ENCODE assay signal across 1 cellular context in the genomic region with DNA sequence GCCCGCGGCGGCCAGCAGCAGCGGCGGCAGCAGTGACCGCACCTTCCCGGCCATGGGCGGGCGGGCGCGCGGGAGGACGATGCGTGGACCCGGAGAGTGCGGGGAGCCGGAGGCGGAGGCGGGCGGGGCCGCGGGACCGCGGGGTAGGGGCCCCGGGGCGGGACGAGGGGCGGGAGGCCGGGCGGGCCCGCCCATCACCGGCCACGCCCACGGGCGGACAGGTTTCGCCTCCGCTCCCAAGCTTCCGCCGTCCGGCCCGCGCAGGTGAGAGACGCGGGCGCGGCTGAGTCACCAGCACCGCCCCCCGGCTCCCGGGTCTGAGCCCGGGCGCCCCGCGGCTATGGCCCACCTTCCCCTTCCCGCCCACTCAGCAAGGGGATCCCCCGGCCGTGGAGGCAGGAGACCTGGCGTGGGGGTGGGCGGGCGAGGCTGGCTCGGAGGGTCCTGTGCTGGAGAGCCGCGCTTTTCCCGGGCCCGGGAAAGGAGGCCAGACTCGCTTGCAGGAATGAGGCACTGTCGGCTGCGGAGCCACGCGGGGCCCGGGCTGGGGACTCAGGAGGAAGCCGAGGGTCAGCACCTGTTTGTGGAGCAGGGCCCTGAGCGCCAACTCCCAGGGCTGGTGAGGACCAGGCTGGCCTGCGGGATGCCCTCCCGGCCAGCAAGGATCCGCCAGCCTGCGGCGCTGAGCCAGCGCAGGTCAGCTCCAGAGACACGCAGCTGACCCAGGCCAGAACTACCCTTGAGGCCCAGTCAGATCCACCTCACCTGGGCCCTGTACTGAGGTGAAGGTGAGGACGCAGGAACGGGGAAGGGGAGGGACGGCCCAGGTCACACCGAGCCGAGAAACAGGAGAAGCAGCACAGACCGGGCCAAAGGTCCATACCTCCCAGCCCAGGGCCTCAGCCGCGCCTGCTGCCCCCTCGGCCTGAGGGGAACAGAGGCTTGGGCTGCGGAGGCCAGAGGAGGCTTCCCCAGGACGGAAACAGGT.
TF ChIP-seq lines count a peak whose summit lies in the region.

A gene (minus strand): TSS at position 118 of the 988 bp plus-strand sequence. CDS start 64 bp downstream, at position 54.

TF ChIP-seq in HepG2, 621 proteins besides CTCF, POLR2A, EP300 and RAD21 (continued from another document and continues in another):
- TF ChIP-seq, protein P1, sequence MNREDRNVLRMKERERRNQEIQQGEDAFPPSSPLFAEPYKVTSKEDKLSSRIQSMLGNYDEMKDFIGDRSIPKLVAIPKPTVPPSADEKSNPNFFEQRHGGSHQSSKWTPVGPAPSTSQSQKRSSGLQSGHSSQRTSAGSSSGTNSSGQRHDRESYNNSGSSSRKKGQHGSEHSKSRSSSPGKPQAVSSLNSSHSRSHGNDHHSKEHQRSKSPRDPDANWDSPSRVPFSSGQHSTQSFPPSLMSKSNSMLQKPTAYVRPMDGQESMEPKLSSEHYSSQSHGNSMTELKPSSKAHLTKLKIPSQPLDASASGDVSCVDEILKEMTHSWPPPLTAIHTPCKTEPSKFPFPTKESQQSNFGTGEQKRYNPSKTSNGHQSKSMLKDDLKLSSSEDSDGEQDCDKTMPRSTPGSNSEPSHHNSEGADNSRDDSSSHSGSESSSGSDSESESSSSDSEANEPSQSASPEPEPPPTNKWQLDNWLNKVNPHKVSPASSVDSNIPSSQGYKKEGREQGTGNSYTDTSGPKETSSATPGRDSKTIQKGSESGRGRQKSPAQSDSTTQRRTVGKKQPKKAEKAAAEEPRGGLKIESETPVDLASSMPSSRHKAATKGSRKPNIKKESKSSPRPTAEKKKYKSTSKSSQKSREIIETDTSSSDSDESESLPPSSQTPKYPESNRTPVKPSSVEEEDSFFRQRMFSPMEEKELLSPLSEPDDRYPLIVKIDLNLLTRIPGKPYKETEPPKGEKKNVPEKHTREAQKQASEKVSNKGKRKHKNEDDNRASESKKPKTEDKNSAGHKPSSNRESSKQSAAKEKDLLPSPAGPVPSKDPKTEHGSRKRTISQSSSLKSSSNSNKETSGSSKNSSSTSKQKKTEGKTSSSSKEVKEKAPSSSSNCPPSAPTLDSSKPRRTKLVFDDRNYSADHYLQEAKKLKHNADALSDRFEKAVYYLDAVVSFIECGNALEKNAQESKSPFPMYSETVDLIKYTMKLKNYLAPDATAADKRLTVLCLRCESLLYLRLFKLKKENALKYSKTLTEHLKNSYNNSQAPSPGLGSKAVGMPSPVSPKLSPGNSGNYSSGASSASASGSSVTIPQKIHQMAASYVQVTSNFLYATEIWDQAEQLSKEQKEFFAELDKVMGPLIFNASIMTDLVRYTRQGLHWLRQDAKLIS (CRISPR knock-in tag; IDR thresholded peaks at IDR 0.05): no peak; the same call in 1 of the 2 replicates
- no peak for TF ChIP-seq ZNF468 (CRISPR knock-in tag; IDR thresholded peaks at IDR 0.05)
- TF ChIP-seq ESRRA (CRISPR knock-in tag; IDR thresholded peaks at IDR 0.05; ENCODE audit: low read depth): no peak
- 0 out of 2 replicates have a peak, but pooled peaks have one; percentile 17 for TF ChIP-seq RXRB (CRISPR knock-in tag; IDR thresholded peaks at IDR 0.05; ENCODE audit: borderline replicate concordance)
- no peak for TF ChIP-seq ZNF331 (CRISPR knock-in tag; IDR thresholded peaks at IDR 0.05)
- TF ChIP-seq, protein P2, sequence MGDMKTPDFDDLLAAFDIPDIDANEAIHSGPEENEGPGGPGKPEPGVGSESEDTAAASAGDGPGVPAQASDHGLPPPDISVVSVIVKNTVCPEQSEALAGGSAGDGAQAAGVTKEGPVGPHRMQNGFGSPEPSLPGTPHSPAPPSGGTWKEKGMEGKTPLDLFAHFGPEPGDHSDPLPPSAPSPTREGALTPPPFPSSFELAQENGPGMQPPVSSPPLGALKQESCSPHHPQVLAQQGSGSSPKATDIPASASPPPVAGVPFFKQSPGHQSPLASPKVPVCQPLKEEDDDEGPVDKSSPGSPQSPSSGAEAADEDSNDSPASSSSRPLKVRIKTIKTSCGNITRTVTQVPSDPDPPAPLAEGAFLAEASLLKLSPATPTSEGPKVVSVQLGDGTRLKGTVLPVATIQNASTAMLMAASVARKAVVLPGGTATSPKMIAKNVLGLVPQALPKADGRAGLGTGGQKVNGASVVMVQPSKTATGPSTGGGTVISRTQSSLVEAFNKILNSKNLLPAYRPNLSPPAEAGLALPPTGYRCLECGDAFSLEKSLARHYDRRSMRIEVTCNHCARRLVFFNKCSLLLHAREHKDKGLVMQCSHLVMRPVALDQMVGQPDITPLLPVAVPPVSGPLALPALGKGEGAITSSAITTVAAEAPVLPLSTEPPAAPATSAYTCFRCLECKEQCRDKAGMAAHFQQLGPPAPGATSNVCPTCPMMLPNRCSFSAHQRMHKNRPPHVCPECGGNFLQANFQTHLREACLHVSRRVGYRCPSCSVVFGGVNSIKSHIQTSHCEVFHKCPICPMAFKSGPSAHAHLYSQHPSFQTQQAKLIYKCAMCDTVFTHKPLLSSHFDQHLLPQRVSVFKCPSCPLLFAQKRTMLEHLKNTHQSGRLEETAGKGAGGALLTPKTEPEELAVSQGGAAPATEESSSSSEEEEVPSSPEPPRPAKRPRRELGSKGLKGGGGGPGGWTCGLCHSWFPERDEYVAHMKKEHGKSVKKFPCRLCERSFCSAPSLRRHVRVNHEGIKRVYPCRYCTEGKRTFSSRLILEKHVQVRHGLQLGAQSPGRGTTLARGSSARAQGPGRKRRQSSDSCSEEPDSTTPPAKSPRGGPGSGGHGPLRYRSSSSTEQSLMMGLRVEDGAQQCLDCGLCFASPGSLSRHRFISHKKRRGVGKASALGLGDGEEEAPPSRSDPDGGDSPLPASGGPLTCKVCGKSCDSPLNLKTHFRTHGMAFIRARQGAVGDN (CRISPR knock-in tag; IDR thresholded peaks at IDR 0.05): peak; percentile 37
- peak; percentile 63; the same call in 1 of the 2 replicates for TF ChIP-seq SIN3A (IDR thresholded peaks at IDR 0.05; ENCODE audit: borderline replicate concordance, low read depth, low read length)
- TF ChIP-seq ZNF75D (CRISPR knock-in tag; IDR thresholded peaks at IDR 0.05; ENCODE audit: borderline replicate concordance): no peak
- TF ChIP-seq ZNF839 (CRISPR knock-in tag; IDR thresholded peaks at IDR 0.05; ENCODE audit: borderline replicate concordance): no peak
- TF ChIP-seq ZNF558 (CRISPR knock-in tag; IDR thresholded peaks at IDR 0.05; ENCODE audit: borderline replicate concordance): peak; percentile 75; the same call in 1 of the 2 replicates
- no peak for TF ChIP-seq TCF7L2 (IDR thresholded peaks at IDR 0.05; ENCODE audit: low read depth, low read length)
- no peak for TF ChIP-seq ZNF652 (CRISPR knock-in tag; IDR thresholded peaks at IDR 0.05; ENCODE audit: borderline replicate concordance, low read depth)
- no peak for TF ChIP-seq ZNF12 (CRISPR knock-in tag; IDR thresholded peaks at IDR 0.05)
- peak; percentile 78 for TF ChIP-seq ZNF441 (CRISPR knock-in tag; IDR thresholded peaks at IDR 0.05; ENCODE audit: borderline replicate concordance)
- TF ChIP-seq ZNF282 (IDR thresholded peaks at IDR 0.05; ENCODE audit: partially characterized antibody): no peak
- peak; percentile 21; the same call in 1 of the 2 replicates for TF ChIP-seq JUN (CRISPR knock-in tag; IDR thresholded peaks at IDR 0.05)
- TF ChIP-seq SRSF1 (optimal IDR thresholded peaks at IDR 0.05; ENCODE audit: low read depth, low read length): no peak
- peak; percentile 67 for TF ChIP-seq TAF1 (CRISPR knock-in tag; IDR thresholded peaks at IDR 0.05)
- no peak for TF ChIP-seq SRSF4 (IDR thresholded peaks at IDR 0.05; ENCODE audit: low read depth, low read length, poor library complexity, severe bottlenecking)
- TF ChIP-seq, protein P3, sequence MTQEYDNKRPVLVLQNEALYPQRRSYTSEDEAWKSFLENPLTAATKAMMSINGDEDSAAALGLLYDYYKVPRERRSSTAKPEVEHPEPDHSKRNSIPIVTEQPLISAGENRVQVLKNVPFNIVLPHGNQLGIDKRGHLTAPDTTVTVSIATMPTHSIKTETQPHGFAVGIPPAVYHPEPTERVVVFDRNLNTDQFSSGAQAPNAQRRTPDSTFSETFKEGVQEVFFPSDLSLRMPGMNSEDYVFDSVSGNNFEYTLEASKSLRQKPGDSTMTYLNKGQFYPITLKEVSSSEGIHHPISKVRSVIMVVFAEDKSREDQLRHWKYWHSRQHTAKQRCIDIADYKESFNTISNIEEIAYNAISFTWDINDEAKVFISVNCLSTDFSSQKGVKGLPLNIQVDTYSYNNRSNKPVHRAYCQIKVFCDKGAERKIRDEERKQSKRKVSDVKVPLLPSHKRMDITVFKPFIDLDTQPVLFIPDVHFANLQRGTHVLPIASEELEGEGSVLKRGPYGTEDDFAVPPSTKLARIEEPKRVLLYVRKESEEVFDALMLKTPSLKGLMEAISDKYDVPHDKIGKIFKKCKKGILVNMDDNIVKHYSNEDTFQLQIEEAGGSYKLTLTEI (CRISPR knock-in tag; conservative IDR thresholded peaks at IDR 0.05): no peak
- no peak for TF ChIP-seq PHB2 (IDR thresholded peaks at IDR 0.05; ENCODE audit: partially characterized antibody)
- TF ChIP-seq RFX3 (CRISPR knock-in tag; IDR thresholded peaks at IDR 0.05): no peak
- peak; percentile 33; the same call in 1 of the 2 replicates for TF ChIP-seq ZNF501 (CRISPR knock-in tag; IDR thresholded peaks at IDR 0.05)
- no peak for TF ChIP-seq SNAPC2 (CRISPR knock-in tag; IDR thresholded peaks at IDR 0.05)
- TF ChIP-seq PAWR (CRISPR knock-in tag; IDR thresholded peaks at IDR 0.05; ENCODE audit: borderline replicate concordance): no peak
- no peak for TF ChIP-seq ZKSCAN5 (CRISPR knock-in tag; IDR thresholded peaks at IDR 0.05)
- TF ChIP-seq ZFP62 (CRISPR knock-in tag; IDR thresholded peaks at IDR 0.05): no peak
- 0 out of 2 replicates have a peak, but pooled peaks have one; percentile 7 for TF ChIP-seq GPN1 (CRISPR knock-in tag; IDR thresholded peaks at IDR 0.05; ENCODE audit: borderline replicate concordance)
- TF ChIP-seq KLF16 (CRISPR knock-in tag; IDR thresholded peaks at IDR 0.05): peak in 1 of 2 experiments; percentile 62; a peak in 1 of 4 replicates
- no peak for TF ChIP-seq ZNF569 (CRISPR knock-in tag; IDR thresholded peaks at IDR 0.05; ENCODE audit: borderline replicate concordance)
- peak; percentile 71; the same call in 1 of the 2 replicates for TF ChIP-seq ZNF766 (CRISPR knock-in tag; IDR thresholded peaks at IDR 0.05; ENCODE audit: borderline replicate concordance)
- TF ChIP-seq HNRNPK (IDR thresholded peaks at IDR 0.05; ENCODE audit: low read depth, low read length, poor library complexity, severe bottlenecking): no peak
- TF ChIP-seq, protein P4, sequence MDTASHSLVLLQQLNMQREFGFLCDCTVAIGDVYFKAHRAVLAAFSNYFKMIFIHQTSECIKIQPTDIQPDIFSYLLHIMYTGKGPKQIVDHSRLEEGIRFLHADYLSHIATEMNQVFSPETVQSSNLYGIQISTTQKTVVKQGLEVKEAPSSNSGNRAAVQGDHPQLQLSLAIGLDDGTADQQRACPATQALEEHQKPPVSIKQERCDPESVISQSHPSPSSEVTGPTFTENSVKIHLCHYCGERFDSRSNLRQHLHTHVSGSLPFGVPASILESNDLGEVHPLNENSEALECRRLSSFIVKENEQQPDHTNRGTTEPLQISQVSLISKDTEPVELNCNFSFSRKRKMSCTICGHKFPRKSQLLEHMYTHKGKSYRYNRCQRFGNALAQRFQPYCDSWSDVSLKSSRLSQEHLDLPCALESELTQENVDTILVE (CRISPR knock-in tag; IDR thresholded peaks at IDR 0.05): no peak
- TF ChIP-seq KLF15 (CRISPR knock-in tag; IDR thresholded peaks at IDR 0.05; ENCODE audit: borderline replicate concordance): no peak
- TF ChIP-seq, protein P5, sequence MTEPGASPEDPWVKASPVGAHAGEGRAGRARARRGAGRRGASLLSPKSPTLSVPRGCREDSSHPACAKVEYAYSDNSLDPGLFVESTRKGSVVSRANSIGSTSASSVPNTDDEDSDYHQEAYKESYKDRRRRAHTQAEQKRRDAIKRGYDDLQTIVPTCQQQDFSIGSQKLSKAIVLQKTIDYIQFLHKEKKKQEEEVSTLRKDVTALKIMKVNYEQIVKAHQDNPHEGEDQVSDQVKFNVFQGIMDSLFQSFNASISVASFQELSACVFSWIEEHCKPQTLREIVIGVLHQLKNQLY (CRISPR knock-in tag; IDR thresholded peaks at IDR 0.05): no peak
- TF ChIP-seq ZNF382 (CRISPR knock-in tag; IDR thresholded peaks at IDR 0.05; ENCODE audit: borderline replicate concordance): no peak
- peak; percentile 34; the same call in 1 of the 2 replicates for TF ChIP-seq CENPT (CRISPR knock-in tag; IDR thresholded peaks at IDR 0.05; ENCODE audit: low read depth)
- TF ChIP-seq ZNF607 (CRISPR knock-in tag; IDR thresholded peaks at IDR 0.05; ENCODE audit: borderline replicate concordance): peak; percentile 54; the same call in 1 of the 2 replicates
- TF ChIP-seq, protein P6, sequence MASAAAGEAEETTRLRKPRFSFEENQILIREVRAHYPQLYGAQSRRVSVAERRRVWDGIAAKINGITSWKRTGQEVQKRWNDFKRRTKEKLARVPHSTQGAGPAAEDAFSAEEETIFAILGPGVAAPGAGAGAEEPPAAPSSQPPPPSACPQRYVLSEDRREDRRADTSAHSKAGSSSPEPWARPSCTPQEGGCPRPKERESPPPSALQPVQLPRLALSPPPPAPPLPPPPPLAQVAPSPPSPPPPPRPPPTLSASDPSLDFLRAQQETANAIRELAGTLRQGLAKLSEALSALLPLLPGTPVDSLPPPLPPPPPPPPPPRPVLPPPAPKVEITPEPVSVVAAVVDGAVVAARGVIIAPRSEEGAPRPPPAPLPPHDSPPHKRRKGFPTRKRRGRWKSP (CRISPR knock-in tag; IDR thresholded peaks at IDR 0.05): no peak
- TF ChIP-seq MEIS1 (CRISPR knock-in tag; IDR thresholded peaks at IDR 0.05; ENCODE audit: borderline replicate concordance): no peak; the same call in none of the 2 replicates
- TF ChIP-seq, protein P7, sequence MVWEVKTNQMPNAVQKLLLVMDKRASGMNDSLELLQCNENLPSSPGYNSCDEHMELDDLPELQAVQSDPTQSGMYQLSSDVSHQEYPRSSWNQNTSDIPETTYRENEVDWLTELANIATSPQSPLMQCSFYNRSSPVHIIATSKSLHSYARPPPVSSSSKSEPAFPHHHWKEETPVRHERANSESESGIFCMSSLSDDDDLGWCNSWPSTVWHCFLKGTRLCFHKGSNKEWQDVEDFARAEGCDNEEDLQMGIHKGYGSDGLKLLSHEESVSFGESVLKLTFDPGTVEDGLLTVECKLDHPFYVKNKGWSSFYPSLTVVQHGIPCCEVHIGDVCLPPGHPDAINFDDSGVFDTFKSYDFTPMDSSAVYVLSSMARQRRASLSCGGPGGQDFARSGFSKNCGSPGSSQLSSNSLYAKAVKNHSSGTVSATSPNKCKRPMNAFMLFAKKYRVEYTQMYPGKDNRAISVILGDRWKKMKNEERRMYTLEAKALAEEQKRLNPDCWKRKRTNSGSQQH (CRISPR knock-in tag; IDR thresholded peaks at IDR 0.05; ENCODE audit: low read depth): no peak
- TF ChIP-seq ADNP (CRISPR knock-in tag; IDR thresholded peaks at IDR 0.05): no peak
- TF ChIP-seq, protein P8, sequence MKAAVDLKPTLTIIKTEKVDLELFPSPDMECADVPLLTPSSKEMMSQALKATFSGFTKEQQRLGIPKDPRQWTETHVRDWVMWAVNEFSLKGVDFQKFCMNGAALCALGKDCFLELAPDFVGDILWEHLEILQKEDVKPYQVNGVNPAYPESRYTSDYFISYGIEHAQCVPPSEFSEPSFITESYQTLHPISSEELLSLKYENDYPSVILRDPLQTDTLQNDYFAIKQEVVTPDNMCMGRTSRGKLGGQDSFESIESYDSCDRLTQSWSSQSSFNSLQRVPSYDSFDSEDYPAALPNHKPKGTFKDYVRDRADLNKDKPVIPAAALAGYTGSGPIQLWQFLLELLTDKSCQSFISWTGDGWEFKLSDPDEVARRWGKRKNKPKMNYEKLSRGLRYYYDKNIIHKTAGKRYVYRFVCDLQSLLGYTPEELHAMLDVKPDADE (CRISPR knock-in tag; IDR thresholded peaks at IDR 0.05): no peak
- 0 out of 2 replicates have a peak, but pooled peaks have one; percentile 39 for TF ChIP-seq TGIF2 (CRISPR knock-in tag; IDR thresholded peaks at IDR 0.05)
- peak; percentile 54; the same call in 1 of the 2 replicates for TF ChIP-seq KAT8 (CRISPR knock-in tag; IDR thresholded peaks at IDR 0.05)
- no peak for TF ChIP-seq ZNF354B (CRISPR knock-in tag; IDR thresholded peaks at IDR 0.05)
- TF ChIP-seq TSC22D2 (CRISPR knock-in tag; IDR thresholded peaks at IDR 0.05; ENCODE audit: borderline replicate concordance): no peak
